Comparison of ENCODE assay signal across 13 cellular contexts in the genomic region with DNA sequence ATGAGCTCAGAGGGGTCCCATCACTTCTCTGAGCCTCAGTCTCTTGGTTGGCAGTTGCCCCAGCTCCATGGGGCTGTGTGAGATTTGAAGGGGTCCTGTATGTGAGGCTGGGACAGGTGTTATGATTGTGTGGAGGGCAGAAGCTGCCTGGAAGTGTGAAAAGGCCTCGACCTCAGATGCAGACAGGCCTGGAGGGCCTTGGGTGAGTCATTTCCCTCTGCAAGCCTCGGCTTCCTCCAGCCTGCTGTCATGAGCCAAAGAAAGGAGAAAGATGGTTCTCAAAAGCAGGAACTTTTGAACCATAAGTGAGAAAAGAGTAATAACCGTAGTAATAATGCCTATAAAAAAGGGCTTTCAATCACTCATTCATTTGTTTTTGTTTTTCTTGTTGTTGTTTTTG. TPM values are rescaled to one million over a fixed set of nuclear protein-coding genes. Genes with fewer than 3 reads are reported as not detected.
DNase-seq lines count a peak whose midpoint lies in the region; ATAC-seq, FAIRE-seq and TF ChIP-seq lines count a peak whose summit lies in the region.
"Had no signal": no experiment of that assay in that cellular context is flagged by ENCODE, and none has a peak within 500 bp of the region (broad histone marks: within the 10 kb centered on the region; RNA-seq: fewer than 3 reads in every experiment).

No MANE protein-coding gene starts in this region.

- peaks cover 12% of the 10 kb centered on the region for H3K4me1 Mint-ChIP-seq in activated CD8-positive, alpha-beta T cell treated with anti-CD3 and anti-CD28 coated beads, Interleukin-2, amount 10 ng/mL, durations not matched to agents 7 days and 5 days (ENCODE audit: low read depth)

- in situ Hi-C loops in HepG2 (cut with HindIII; ENCODE audit: extremely low pct_ligation_motif_present, low pct_unique_long_range_greater_than_20kb): no loop called here

- peaks cover 0 to 15% of the 10 kb centered on the region in 2 experiments; a peak in 1 of 5 replicates for H3K27me3 ChIP-seq in HepG2 (ENCODE audit: control insufficient read depth in 1 of 2, insufficient read depth in 2 of 2, low read length in 2 of 2)

- no peak overlapping the region for H3K27ac Mint-ChIP-seq in activated CD8-positive, alpha-beta T cell treated with anti-CD3 and anti-CD28 coated beads, Interleukin-2, amount 10 ng/mL, durations not matched to agents 7 days and 5 days
- H3K27ac Mint-ChIP-seq: natural killer cell; stimulated activated naive B cell treated with anti-CD40 and anti-IgM and Interleukin-4, amounts not matched to agents 10 μg/mL and 1 μg/mL and 100 μg/mL, for 72 hours had no signal

- no peaks in the 10 kb centered on the region for H3K79me2 ChIP-seq in HepG2 (ENCODE audit: insufficient read depth, low read length)

- FAIRE-seq in HepG2 (lab: Jason Lieb, UNC) (no peak), GM19239 (lab: Jason Lieb, UNC) (no peak)
- FAIRE-seq: islet of Langerhans had no signal

- no peaks in the 10 kb centered on the region for H4K20me1 ChIP-seq in HepG2 (ENCODE audit: insufficient read depth, low read length)

- H3K9ac ChIP-seq in HepG2 (ENCODE audit: insufficient read depth, low read depth, low read length): no peak overlapping the region

- no peaks in the 10 kb centered on the region for H3K36me3 ChIP-seq in HepG2 (replicated peaks in 1 of 2; ENCODE audit: control insufficient read depth in 1 of 2, insufficient read depth in 2 of 2, low read length in 2 of 2)

- POLR2A ChIA-PET in activated CD8-positive, alpha-beta T cell treated with anti-CD3 and anti-CD28 coated beads, Interleukin-2, amount 10 ng/mL, durations not matched to agents 7 days and 5 days (lab: Charles Lee): no interaction called here
- POLR2A ChIA-PET in HepG2 (lab: Yijun Ruan, JAX): no interaction called here

- no peak for TF ChIP-seq EP300 in HepG2 (IDR thresholded peaks at IDR 0.05; ENCODE audit: low read depth in 2 of 2, low read length in 2 of 2)
- TF ChIP-seq EP300 in HepG2 (CRISPR knock-in tag; IDR thresholded peaks at IDR 0.05; ENCODE audit: borderline replicate concordance): no peak

- H3K9me3 Mint-ChIP-seq in activated CD8-positive, alpha-beta T cell treated with anti-CD3 and anti-CD28 coated beads, Interleukin-2, amount 10 ng/mL, durations not matched to agents 7 days and 5 days (ENCODE audit: insufficient read depth): no peaks in the 10 kb centered on the region
- H3K9me3 Mint-ChIP-seq: natural killer cell; stimulated activated naive B cell treated with anti-CD40 and anti-IgM and Interleukin-4, amounts not matched to agents 10 μg/mL and 1 μg/mL and 100 μg/mL, for 72 hours had no signal

- BruUV-seq in HepG2 (replicated peaks; lab: Mats Ljungman, UMichigan): no TSS peak

- no peak overlapping the region for H3K27ac ChIP-seq in HepG2 (ENCODE audit: extremely low read length, insufficient read depth, low read length)

- H2AFZ ChIP-seq in HepG2 (ENCODE audit: low read length): no peak overlapping the region

- no peak for TF ChIP-seq POLR2A in HepG2 (IDR thresholded peaks at IDR 0.05; ENCODE audit: insufficient read depth in 1 of 2, low read depth in 2 of 2, low read length in 2 of 2)

- no peak for TF ChIP-seq CTCF in HepG2 (CRISPR knock-in tag; IDR thresholded peaks at IDR 0.05)

- WGBS in HepG2 (ENCODE audit: low lambda C conversion rate): 13% methylated on average over 3 of the region's 3 CpGs

- peaks cover 13% of the 10 kb centered on the region for H3K4me1 ChIP-seq in HepG2 (ENCODE audit: insufficient read depth, low read length)

- peaks cover 4% of the 10 kb centered on the region for H3K27me3 Mint-ChIP-seq in activated CD8-positive, alpha-beta T cell treated with anti-CD3 and anti-CD28 coated beads, Interleukin-2, amount 10 ng/mL, durations not matched to agents 7 days and 5 days (ENCODE audit: low read depth)

- no peak overlapping the region for H3K4me2 ChIP-seq in HepG2 (ENCODE audit: low read depth, low read length)

- peak; percentile 75 for ATAC-seq in activated CD8-positive, alpha-beta T cell treated with anti-CD3 and anti-CD28 coated beads, Interleukin-2, amount 10 ng/mL, durations not matched to agents 7 days and 5 days
- ATAC-seq in HepG2: no peak
- no peak for ATAC-seq in HG02938 (IDR thresholded peaks at IDR 0.05; ENCODE audit: unreplicated experiment)
- no peak for ATAC-seq in GM21825 (IDR thresholded peaks at IDR 0.05; ENCODE audit: unreplicated experiment)

- intact Hi-C loops in HepG2 (cut with micrococcal nuclease; ENCODE audit: unreplicated experiment): no loop called here

- H3K4me3 ChIP-seq in HepG2 (replicated peaks in 1 of 3; ENCODE audit: insufficient read depth in 1 of 3, low read depth in 2 of 3, low read length in 3 of 3): no peak overlapping the region

- CTCF ChIA-PET in activated CD8-positive, alpha-beta T cell treated with anti-CD3 and anti-CD28 coated beads, Interleukin-2, amount 10 ng/mL, durations not matched to agents 7 days and 5 days (lab: Charles Lee): interaction anchor here (0.6 to 3.0 kb wide), 4 partner anchors 32 to 51 kb away, joined by 3 to 12 read pairs (median 4); no protein-coding TSS in a partner anchor
- CTCF ChIA-PET in HepG2 (lab: Yijun Ruan, JAX; ENCODE audit: low intra/inter-chr PET ratio, low total read pairs): no interaction called here

- H3K36me3 Mint-ChIP-seq in activated CD8-positive, alpha-beta T cell treated with anti-CD3 and anti-CD28 coated beads, Interleukin-2, amount 10 ng/mL, durations not matched to agents 7 days and 5 days (ENCODE audit: low read depth): no peaks in the 10 kb centered on the region
- H3K36me3 Mint-ChIP-seq: natural killer cell had no signal

- H3K9me3 ChIP-seq in HepG2 (ENCODE audit: low read length): no peaks in the 10 kb centered on the region

- TF ChIP-seq RAD21 in HepG2 (CRISPR knock-in tag; IDR thresholded peaks at IDR 0.05): no peak

- peak; percentile 57 for DNase-seq in EH (ENCODE audit: low read depth)
- peak; percentile 90 for DNase-seq in M059J (ENCODE audit: low read depth)
- DNase-seq in activated CD8-positive, alpha-beta T cell treated with anti-CD3 and anti-CD28 coated beads, Interleukin-2, amount 10 ng/mL, durations not matched to agents 7 days and 5 days: peak; percentile 42
- DNase-seq in HepG2 (ENCODE audit: low spot score): no peak
- no peak for DNase-seq in GM19239 (ENCODE audit: insufficient read length, low spot score)
- DNase-seq in NCI-H187 treated with DMSO at 0.1 percent for 48 hours (lab: John Stamatoyannopoulos, UW): no peak
- DNase-seq: activated CD4-positive, alpha-beta T cell treated with anti-CD3 and anti-CD28 coated beads, Interleukin-2, amount 50 U/mL, for 4 hours; natural killer cell; SHP77; stimulated activated naive B cell treated with anti-CD40 and anti-IgM and Interleukin-4, amounts not matched to agents 10 μg/mL and 1 μg/mL and 100 μg/mL, for 72 hours had no signal

- H3K4me3 Mint-ChIP-seq in activated CD8-positive, alpha-beta T cell treated with anti-CD3 and anti-CD28 coated beads, Interleukin-2, amount 10 ng/mL, durations not matched to agents 7 days and 5 days: no peak overlapping the region
- H3K4me3 Mint-ChIP-seq: natural killer cell; stimulated activated naive B cell treated with anti-CD40 and anti-IgM and Interleukin-4, amounts not matched to agents 10 μg/mL and 1 μg/mL and 100 μg/mL, for 72 hours had no signal

TF ChIP-seq in HepG2, 621 proteins besides CTCF, POLR2A, EP300 and RAD21:
- TF ChIP-seq ZNF891 (CRISPR knock-in tag; IDR thresholded peaks at IDR 0.05) (0 out of 2 replicates have a peak, but pooled peaks have one; percentile 31), ZNF296 (CRISPR knock-in tag; conservative IDR thresholded peaks at IDR 0.05) (no peak), AHR (CRISPR knock-in tag; IDR thresholded peaks at IDR 0.05) (no peak), TBL1XR1 (IDR thresholded peaks at IDR 0.05; ENCODE audit: borderline replicate concordance, low read length, partially characterized antibody) (no peak)

RNA-seq across cellular contexts. Expression of gene SNAI1, which starts 37.5 kb away (rescaled TPM):
- total RNA-seq in M059J (2014; rRNA removed; shearing (Covaris generic)): 8.4 and 10.6 TPM in 2 replicates
- under 1 TPM; 0.37 to 0.47 TPM for total RNA-seq in activated CD8-positive, alpha-beta T cell treated with anti-CD3 and anti-CD28 coated beads, Interleukin-2, amount 10 ng/mL, durations not matched to agents 7 days and 5 days
- total RNA-seq in HepG2 (2016; rRNA removed; fragmentation: Illumina TruSeq; extraction: Trizol): 1.3 and 1.4 TPM in 2 replicates
- total RNA-seq in HepG2 (2016; cell fraction: cytosol; rRNA removed; fragmentation: Illumina TruSeq; extraction: Trizol; ENCODE audit: low read depth): 0.35 and 0.40 TPM in 2 replicates
- 1.1 and 1.4 TPM in 2 replicates for total RNA-seq in HepG2 (2016; cell fraction: insoluble cytoplasmic fraction; rRNA removed; fragmentation: Illumina TruSeq; extraction: Trizol)
- 0.68 and 1.4 TPM in 2 replicates for total RNA-seq in HepG2 (2016; cell fraction: membrane; rRNA removed; fragmentation: Illumina TruSeq; extraction: Trizol)
- 1.4 and 2.3 TPM in 2 replicates for total RNA-seq in HepG2 (2016; cell fraction: nucleus; rRNA removed; fragmentation: Illumina TruSeq; extraction: Trizol)
- 1.3 and 1.5 TPM in 2 replicates for polyA plus RNA-seq in HepG2 (2011; rRNA removed)
- 0.35 and 0.76 TPM in 2 replicates for polyA plus RNA-seq in HepG2 (2011; cell fraction: cytosol; rRNA removed)
- polyA plus RNA-seq in HepG2 (2011; cell fraction: nucleus; rRNA removed): 3.0 and 3.7 TPM in 2 replicates
- 1.5 and 1.6 TPM in 2 replicates for polyA plus RNA-seq in HepG2 (2012)
- polyA plus RNA-seq in HepG2 (2016; cell fraction: cytosol; fragmentation: Illumina TruSeq; extraction: Trizol; ENCODE audit: low read depth): 0.55 and 0.59 TPM in 2 replicates
- polyA plus RNA-seq in HepG2 (2016; cell fraction: insoluble cytoplasmic fraction; fragmentation: Illumina TruSeq; extraction: Trizol; ENCODE audit: low read depth): 2.2 and 3.6 TPM in 2 replicates
- polyA plus RNA-seq in HepG2 (2016; cell fraction: membrane; fragmentation: Illumina TruSeq; extraction: Trizol; ENCODE audit: low read depth): 0.93 and 1.2 TPM in 2 replicates
- polyA plus RNA-seq in HepG2 (2016; cell fraction: nucleus; fragmentation: Illumina TruSeq; extraction: Trizol; ENCODE audit: insufficient read depth, low read depth): 3.5 and 4.2 TPM in 2 replicates
- 1.4 and 7.4 TPM in 2 replicates for polyA minus RNA-seq in HepG2 (2011; rRNA and poly(A)+ RNA removed; ENCODE audit: low replicate concordance)
- 0.40 and 0.79 TPM in 2 replicates for polyA minus RNA-seq in HepG2 (2011; cell fraction: cytosol; rRNA and poly(A)+ RNA removed)
- polyA minus RNA-seq in HepG2 (2011; cell fraction: nucleus; rRNA and poly(A)+ RNA removed): 0.77 and 1.6 TPM in 2 replicates

Comparison
In these comparisons a context has a peak if more than half of its experiments do, and no peak if none do; other contexts are left out.
1. DNase-seq: peak in EH (single experiment), M059J (single experiment) and activated CD8-positive, alpha-beta T cell treated with anti-CD3 and anti-CD28 coated beads, Interleukin-2, amount 10 ng/mL, durations not matched to agents 7 days and 5 days (single experiment); none in HepG2 (single experiment), GM19239 (single experiment) and NCI-H187 treated with DMSO at 0.1 percent for 48 hours (single experiment).